ENCODE assay signal across 16 cellular contexts in genomic region chr11:618856-619624, GRCh38. TPM values are rescaled to one million over a fixed set of nuclear protein-coding genes. Genes with fewer than 3 reads are reported as not detected.
A peak's percentile ranks its signal among the peaks of the same experiment; 100 is the strongest.
DNase-seq lines count a peak whose midpoint lies in the region; ATAC-seq and TF ChIP-seq lines count a peak whose summit lies in the region.
"Had no signal": no experiment of that assay in that cellular context is flagged by ENCODE, and none has a peak within 500 bp of the region (broad histone marks: within the 10 kb centered on the region; RNA-seq: fewer than 3 reads in every experiment).

No MANE protein-coding gene starts in this region.

- peak; percentile 31 for DNase-seq in activated naive CD8-positive, alpha-beta T cell treated with anti-CD3 and anti-CD28 coated beads, Interleukin-2, amount 10 ng/mL, durations not matched to agents 7 days and 5 days
- no peak for DNase-seq in activated naive CD8-positive, alpha-beta T cell treated with anti-CD3 and anti-CD28 coated beads, Interleukin-2, amount 50 U/mL, for 24 hours
- DNase-seq in mucosa of descending colon (peak in 2 of 3 donors; percentile 30 to 49), gastrocnemius medialis (no peak)
- no peak for DNase-seq in stimulated activated naive B cell treated with anti-CD40 and anti-IgM and Interleukin-4, amounts not matched to agents 10 μg/mL and 1 μg/mL and 100 μg/mL, for 72 hours
- no peak for DNase-seq in activated CD8-positive, alpha-beta memory T cell treated with anti-CD3 and anti-CD28 coated beads, Interleukin-2, amount 10 ng/mL, durations not matched to agents 7 days and 5 days
- DNase-seq: BE2C, DMS79, GOT3 had no signal

- peaks cover 6% of the 10 kb centered on the region for H3K36me3 Mint-ChIP-seq in activated naive CD8-positive, alpha-beta T cell treated with anti-CD3 and anti-CD28 coated beads, Interleukin-2, amount 10 ng/mL, durations not matched to agents 7 days and 5 days
- H3K36me3 Mint-ChIP-seq in activated naive CD8-positive, alpha-beta T cell treated with anti-CD3 and anti-CD28 coated beads, Interleukin-2, amount 50 U/mL, for 24 hours (ENCODE audit: low read depth), result peaks cover 5% of the 10 kb centered on the region
- peaks cover 64% of the 10 kb centered on the region for H3K36me3 Mint-ChIP-seq in dendritic cell treated with granulocyte-macrophage colony-stimulating factor and Interleukin-4, amounts not matched to agents 40 ng/mL and 50 ng/mL, for 4 days (ENCODE audit: low read depth)
- H3K36me3 Mint-ChIP-seq in stimulated activated naive B cell treated with anti-CD40 and anti-IgM and Interleukin-4, amounts not matched to agents 10 μg/mL and 1 μg/mL and 100 μg/mL, for 72 hours, result peaks cover 10 to 31% of the 10 kb centered on the region in 2 donors
- peaks cover 12% of the 10 kb centered on the region for H3K36me3 Mint-ChIP-seq in activated CD8-positive, alpha-beta memory T cell treated with anti-CD3 and anti-CD28 coated beads, Interleukin-2, amount 10 ng/mL, durations not matched to agents 7 days and 5 days

- TF ChIP-seq CTCF in mucosa of descending colon (IDR thresholded peaks at IDR 0.05), result no peak
- no peak for TF ChIP-seq CTCF in gastrocnemius medialis (IDR thresholded peaks at IDR 0.05 in 4 of 5, conservative IDR thresholded peaks at IDR 0.05 in 1 of 5)

- POLR2A ChIA-PET in activated naive CD8-positive, alpha-beta T cell treated with anti-CD3 and anti-CD28 coated beads, Interleukin-2, amount 10 ng/mL, durations not matched to agents 7 days and 5 days (lab: Charles Lee), result interaction anchor here (0.5 kb wide), 1 partner anchor 402 kb away, joined by 3 read pairs; no protein-coding TSS in a partner anchor

- peaks cover 10% of the 10 kb centered on the region for H3K4me1 Mint-ChIP-seq in activated naive CD8-positive, alpha-beta T cell treated with anti-CD3 and anti-CD28 coated beads, Interleukin-2, amount 10 ng/mL, durations not matched to agents 7 days and 5 days
- H3K4me1 Mint-ChIP-seq in activated naive CD8-positive, alpha-beta T cell treated with anti-CD3 and anti-CD28 coated beads, Interleukin-2, amount 50 U/mL, for 24 hours, result peaks cover 18% of the 10 kb centered on the region
- peaks cover 69% of the 10 kb centered on the region for H3K4me1 Mint-ChIP-seq in dendritic cell treated with granulocyte-macrophage colony-stimulating factor and Interleukin-4, amounts not matched to agents 40 ng/mL and 50 ng/mL, for 4 days (ENCODE audit: low read depth)
- H3K4me1 Mint-ChIP-seq in stimulated activated naive B cell treated with anti-CD40 and anti-IgM and Interleukin-4, amounts not matched to agents 10 μg/mL and 1 μg/mL and 100 μg/mL, for 72 hours, result peaks cover 12 to 22% of the 10 kb centered on the region in 2 donors
- H3K4me1 Mint-ChIP-seq in activated CD8-positive, alpha-beta memory T cell treated with anti-CD3 and anti-CD28 coated beads, Interleukin-2, amount 10 ng/mL, durations not matched to agents 7 days and 5 days, result peaks cover 9% of the 10 kb centered on the region

- CTCF ChIA-PET in activated CD8-positive, alpha-beta memory T cell treated with anti-CD3 and anti-CD28 coated beads, Interleukin-2, amount 10 ng/mL, durations not matched to agents 7 days and 5 days (lab: Charles Lee), result no interaction called here

- H3K9me3 ChIP-seq in mucosa of descending colon, result no peaks in the 10 kb centered on the region
- no peaks in the 10 kb centered on the region for H3K9me3 ChIP-seq in gastrocnemius medialis
- H3K9me3 ChIP-seq: A549, BE2C, HAP-1 had no signal

- intact Hi-C loops in dendritic cell treated with granulocyte-macrophage colony-stimulating factor and Interleukin-4, amounts not matched to agents 40 ng/mL and 50 ng/mL, for 4 days (cut with micrococcal nuclease), result loop anchor here (5.0 kb wide), 1 partner anchor 42 kb away; the partner anchor contains the start of gene PHRF1
- intact Hi-C loops in mucosa of descending colon (cut with DNase I, micrococcal nuclease), result no loop called here
- intact Hi-C loops in gastrocnemius medialis (cut with DNase I; ENCODE audit: low total_unique reads), result no loop called here

- no peaks in the 10 kb centered on the region for H3K9me3 Mint-ChIP-seq in activated naive CD8-positive, alpha-beta T cell treated with anti-CD3 and anti-CD28 coated beads, Interleukin-2, amount 10 ng/mL, durations not matched to agents 7 days and 5 days
- no peaks in the 10 kb centered on the region for H3K9me3 Mint-ChIP-seq in activated naive CD8-positive, alpha-beta T cell treated with anti-CD3 and anti-CD28 coated beads, Interleukin-2, amount 50 U/mL, for 24 hours
- H3K9me3 Mint-ChIP-seq in dendritic cell treated with granulocyte-macrophage colony-stimulating factor and Interleukin-4, amounts not matched to agents 40 ng/mL and 50 ng/mL, for 4 days, result no peaks in the 10 kb centered on the region
- H3K9me3 Mint-ChIP-seq in stimulated activated naive B cell treated with anti-CD40 and anti-IgM and Interleukin-4, amounts not matched to agents 10 μg/mL and 1 μg/mL and 100 μg/mL, for 72 hours, result no peaks in the 10 kb centered on the region
- H3K9me3 Mint-ChIP-seq in activated CD8-positive, alpha-beta memory T cell treated with anti-CD3 and anti-CD28 coated beads, Interleukin-2, amount 10 ng/mL, durations not matched to agents 7 days and 5 days (ENCODE audit: low read depth), result no peaks in the 10 kb centered on the region

- H3K36me3 ChIP-seq in mucosa of descending colon (ENCODE audit: low read depth), result no peaks in the 10 kb centered on the region
- H3K36me3 ChIP-seq in gastrocnemius medialis, result no peaks in the 10 kb centered on the region
- H3K36me3 ChIP-seq: BE2C had no signal

- no peak for ATAC-seq in activated naive CD8-positive, alpha-beta T cell treated with anti-CD3 and anti-CD28 coated beads, Interleukin-2, amount 10 ng/mL, durations not matched to agents 7 days and 5 days (ENCODE audit: low read depth)
- ATAC-seq in activated naive CD8-positive, alpha-beta T cell treated with anti-CD3 and anti-CD28 coated beads, Interleukin-2, amount 50 U/mL, for 24 hours, result no peak
- no peak for ATAC-seq in mucosa of descending colon
- ATAC-seq in stimulated activated naive B cell treated with anti-CD40 and anti-IgM and Interleukin-4, amounts not matched to agents 10 μg/mL and 1 μg/mL and 100 μg/mL, for 72 hours (replicated peaks), result no peak
- no peak for ATAC-seq in gastrocnemius medialis
- ATAC-seq in activated CD8-positive, alpha-beta memory T cell treated with anti-CD3 and anti-CD28 coated beads, Interleukin-2, amount 10 ng/mL, durations not matched to agents 7 days and 5 days, result no peak
- ATAC-seq: A549, GM12878 had no signal

- no peak overlapping the region for H3K4me3 ChIP-seq in mucosa of descending colon
- no peak overlapping the region for H3K4me3 ChIP-seq in gastrocnemius medialis
- H3K4me3 ChIP-seq: A549, GM12878, HAP-1 had no signal

- in situ Hi-C loops in gastrocnemius medialis (cut with MboI; ENCODE audit: low sequenced_read_pairs in 4 of 4), result no loop called here

- TF ChIP-seq POLR2A in gastrocnemius medialis (IDR thresholded peaks at IDR 0.05), result no peak

- H3K27me3 ChIP-seq in gastrocnemius medialis, result peaks cover 0 to 4% (median 0%) of the 10 kb centered on the region in 3 donors
- H3K27me3 ChIP-seq: BE2C had no signal

- no peak overlapping the region for H3K27ac Mint-ChIP-seq in activated naive CD8-positive, alpha-beta T cell treated with anti-CD3 and anti-CD28 coated beads, Interleukin-2, amount 10 ng/mL, durations not matched to agents 7 days and 5 days
- H3K27ac Mint-ChIP-seq in activated naive CD8-positive, alpha-beta T cell treated with anti-CD3 and anti-CD28 coated beads, Interleukin-2, amount 50 U/mL, for 24 hours, result no peak overlapping the region
- peak overlapping the region; percentile 75 for H3K27ac Mint-ChIP-seq in dendritic cell treated with granulocyte-macrophage colony-stimulating factor and Interleukin-4, amounts not matched to agents 40 ng/mL and 50 ng/mL, for 4 days
- H3K27ac Mint-ChIP-seq in stimulated activated naive B cell treated with anti-CD40 and anti-IgM and Interleukin-4, amounts not matched to agents 10 μg/mL and 1 μg/mL and 100 μg/mL, for 72 hours, result peak overlapping the region; percentile 20
- no peak overlapping the region for H3K27ac Mint-ChIP-seq in activated CD8-positive, alpha-beta memory T cell treated with anti-CD3 and anti-CD28 coated beads, Interleukin-2, amount 10 ng/mL, durations not matched to agents 7 days and 5 days

- H3K4me1 ChIP-seq in mucosa of descending colon (ENCODE audit: low read depth), result peaks cover 13% of the 10 kb centered on the region
- H3K4me1 ChIP-seq in gastrocnemius medialis, result peaks cover 18 to 20% of the 10 kb centered on the region in 2 donors
- H3K4me1 ChIP-seq: BE2C had no signal

- no peak overlapping the region for H3K4me3 Mint-ChIP-seq in activated naive CD8-positive, alpha-beta T cell treated with anti-CD3 and anti-CD28 coated beads, Interleukin-2, amount 10 ng/mL, durations not matched to agents 7 days and 5 days
- H3K4me3 Mint-ChIP-seq in activated naive CD8-positive, alpha-beta T cell treated with anti-CD3 and anti-CD28 coated beads, Interleukin-2, amount 50 U/mL, for 24 hours, result no peak overlapping the region
- peak overlapping the region; percentile 6 for H3K4me3 Mint-ChIP-seq in dendritic cell treated with granulocyte-macrophage colony-stimulating factor and Interleukin-4, amounts not matched to agents 40 ng/mL and 50 ng/mL, for 4 days
- no peak overlapping the region for H3K4me3 Mint-ChIP-seq in stimulated activated naive B cell treated with anti-CD40 and anti-IgM and Interleukin-4, amounts not matched to agents 10 μg/mL and 1 μg/mL and 100 μg/mL, for 72 hours
- H3K4me3 Mint-ChIP-seq in activated CD8-positive, alpha-beta memory T cell treated with anti-CD3 and anti-CD28 coated beads, Interleukin-2, amount 10 ng/mL, durations not matched to agents 7 days and 5 days, result no peak overlapping the region

- no peaks in the 10 kb centered on the region for H3K27me3 Mint-ChIP-seq in activated naive CD8-positive, alpha-beta T cell treated with anti-CD3 and anti-CD28 coated beads, Interleukin-2, amount 10 ng/mL, durations not matched to agents 7 days and 5 days
- H3K27me3 Mint-ChIP-seq in activated naive CD8-positive, alpha-beta T cell treated with anti-CD3 and anti-CD28 coated beads, Interleukin-2, amount 50 U/mL, for 24 hours, result no peaks in the 10 kb centered on the region
- H3K27me3 Mint-ChIP-seq in dendritic cell treated with granulocyte-macrophage colony-stimulating factor and Interleukin-4, amounts not matched to agents 40 ng/mL and 50 ng/mL, for 4 days, result peaks cover 6% of the 10 kb centered on the region
- peaks cover 7% of the 10 kb centered on the region in 2 donors for H3K27me3 Mint-ChIP-seq in stimulated activated naive B cell treated with anti-CD40 and anti-IgM and Interleukin-4, amounts not matched to agents 10 μg/mL and 1 μg/mL and 100 μg/mL, for 72 hours
- H3K27me3 Mint-ChIP-seq in activated CD8-positive, alpha-beta memory T cell treated with anti-CD3 and anti-CD28 coated beads, Interleukin-2, amount 10 ng/mL, durations not matched to agents 7 days and 5 days, result no peaks in the 10 kb centered on the region

- H3K27ac ChIP-seq in gastrocnemius medialis, result no peak overlapping the region
- H3K27ac ChIP-seq: A549, C4-2B had no signal

RNA-seq across cellular contexts. Expression of gene IRF7, which starts 3.3 kb away (rescaled TPM):
- 100 to 1,000 TPM; 160 to 165 TPM for total RNA-seq in activated naive CD8-positive, alpha-beta T cell treated with anti-CD3 and anti-CD28 coated beads, Interleukin-2, amount 10 ng/mL, durations not matched to agents 7 days and 5 days
- total RNA-seq in mucosa of descending colon (10 to 100 TPM; 26.9 to 36.1 (median 27.8) TPM), gastrocnemius medialis (10 to 100 TPM; 15.5 to 37.1 (median 26.3) TPM)
- total RNA-seq in activated CD8-positive, alpha-beta memory T cell treated with anti-CD3 and anti-CD28 coated beads, Interleukin-2, amount 10 ng/mL, durations not matched to agents 7 days and 5 days, result 100 to 1,000 TPM; 146 to 267 TPM
- total RNA-seq: HT1080 had no signal

RNA-seq across cellular contexts. Expression of gene CDHR5, which starts 5.7 kb away (rescaled TPM):
- not detected for total RNA-seq in activated naive CD8-positive, alpha-beta T cell treated with anti-CD3 and anti-CD28 coated beads, Interleukin-2, amount 10 ng/mL, durations not matched to agents 7 days and 5 days
- total RNA-seq in mucosa of descending colon (100 to 1,000 TPM; 195 to 549 (median 316) TPM), gastrocnemius medialis (1 to 10 TPM in 1 of 4 donors, under 1 TPM in 1, not detected in 2; 0.95 to 1.8 TPM)
- not detected for total RNA-seq in activated CD8-positive, alpha-beta memory T cell treated with anti-CD3 and anti-CD28 coated beads, Interleukin-2, amount 10 ng/mL, durations not matched to agents 7 days and 5 days
- total RNA-seq: G401, GM12878, HT1080 had no signal

RNA-seq across cellular contexts. Expression of gene SCT, which starts 7.9 kb away (rescaled TPM):
- not detected for total RNA-seq in activated naive CD8-positive, alpha-beta T cell treated with anti-CD3 and anti-CD28 coated beads, Interleukin-2, amount 10 ng/mL, durations not matched to agents 7 days and 5 days
- total RNA-seq in mucosa of descending colon (1 to 10 TPM in 2 of 3 donors, not detected in 1; 1.0 TPM), gastrocnemius medialis (not detected)
- not detected for total RNA-seq in activated CD8-positive, alpha-beta memory T cell treated with anti-CD3 and anti-CD28 coated beads, Interleukin-2, amount 10 ng/mL, durations not matched to agents 7 days and 5 days
- total RNA-seq: G401, GM12878, HT1080 had no signal

RNA-seq across cellular contexts. Expression of gene DRD4, which starts 18.0 kb away (rescaled TPM):
- under 1 TPM; 0.51 to 0.72 TPM for total RNA-seq in activated naive CD8-positive, alpha-beta T cell treated with anti-CD3 and anti-CD28 coated beads, Interleukin-2, amount 10 ng/mL, durations not matched to agents 7 days and 5 days
- total RNA-seq in mucosa of descending colon (1 to 10 TPM; 1.2 to 2.4 (median 1.8) TPM), gastrocnemius medialis (not detected)
- under 1 TPM; 0.16 to 0.41 TPM for total RNA-seq in activated CD8-positive, alpha-beta memory T cell treated with anti-CD3 and anti-CD28 coated beads, Interleukin-2, amount 10 ng/mL, durations not matched to agents 7 days and 5 days
- total RNA-seq: G401, GM12878 had no signal

RNA-seq across cellular contexts. Expression of gene PHRF1, which starts 42.8 kb away (rescaled TPM):
- total RNA-seq in activated naive CD8-positive, alpha-beta T cell treated with anti-CD3 and anti-CD28 coated beads, Interleukin-2, amount 10 ng/mL, durations not matched to agents 7 days and 5 days, result 10 to 100 TPM; 55.4 to 58.9 TPM
- total RNA-seq in mucosa of descending colon (10 to 100 TPM; 35.0 to 40.2 (median 35.0) TPM), gastrocnemius medialis (10 to 100 TPM in 3 of 4 donors, 1 to 10 TPM in 1; 9.2 to 22.6 (median 20.8) TPM)
- 10 to 100 TPM; 60.2 to 62.0 TPM for total RNA-seq in activated CD8-positive, alpha-beta memory T cell treated with anti-CD3 and anti-CD28 coated beads, Interleukin-2, amount 10 ng/mL, durations not matched to agents 7 days and 5 days

Comparison
In these comparisons a context has a peak if more than half of its experiments do, and no peak if none do; other contexts are left out.
1. DNase-seq: peak in activated naive CD8-positive, alpha-beta T cell treated with anti-CD3 and anti-CD28 coated beads, Interleukin-2, amount 10 ng/mL, durations not matched to agents 7 days and 5 days (single experiment) and mucosa of descending colon (2 of 3); none in activated naive CD8-positive, alpha-beta T cell treated with anti-CD3 and anti-CD28 coated beads, Interleukin-2, amount 50 U/mL, for 24 hours (single experiment), stimulated activated naive B cell treated with anti-CD40 and anti-IgM and Interleukin-4, amounts not matched to agents 10 μg/mL and 1 μg/mL and 100 μg/mL, for 72 hours (single experiment), gastrocnemius medialis (0 of 2) and activated CD8-positive, alpha-beta memory T cell treated with anti-CD3 and anti-CD28 coated beads, Interleukin-2, amount 10 ng/mL, durations not matched to agents 7 days and 5 days (single experiment).
2. H3K27ac Mint-ChIP-seq: peak in dendritic cell treated with granulocyte-macrophage colony-stimulating factor and Interleukin-4, amounts not matched to agents 40 ng/mL and 50 ng/mL, for 4 days (single experiment) and stimulated activated naive B cell treated with anti-CD40 and anti-IgM and Interleukin-4, amounts not matched to agents 10 μg/mL and 1 μg/mL and 100 μg/mL, for 72 hours (single experiment); none in activated naive CD8-positive, alpha-beta T cell treated with anti-CD3 and anti-CD28 coated beads, Interleukin-2, amount 10 ng/mL, durations not matched to agents 7 days and 5 days (single experiment), activated naive CD8-positive, alpha-beta T cell treated with anti-CD3 and anti-CD28 coated beads, Interleukin-2, amount 50 U/mL, for 24 hours (single experiment) and activated CD8-positive, alpha-beta memory T cell treated with anti-CD3 and anti-CD28 coated beads, Interleukin-2, amount 10 ng/mL, durations not matched to agents 7 days and 5 days (single experiment).
3. RNA of gene CDHR5, which starts 5.7 kb away (total RNA-seq): 195 to 549 TPM in mucosa of descending colon; 0.95 to 1.8 TPM in gastrocnemius medialis, not detected in activated CD8-positive, alpha-beta memory T cell treated with anti-CD3 and anti-CD28 coated beads, Interleukin-2, amount 10 ng/mL, durations not matched to agents 7 days and 5 days and not detected in activated naive CD8-positive, alpha-beta T cell treated with anti-CD3 and anti-CD28 coated beads, Interleukin-2, amount 10 ng/mL, durations not matched to agents 7 days and 5 days; every median in the first group is over 10 times any median in the second.